In the genomic region with DNA sequence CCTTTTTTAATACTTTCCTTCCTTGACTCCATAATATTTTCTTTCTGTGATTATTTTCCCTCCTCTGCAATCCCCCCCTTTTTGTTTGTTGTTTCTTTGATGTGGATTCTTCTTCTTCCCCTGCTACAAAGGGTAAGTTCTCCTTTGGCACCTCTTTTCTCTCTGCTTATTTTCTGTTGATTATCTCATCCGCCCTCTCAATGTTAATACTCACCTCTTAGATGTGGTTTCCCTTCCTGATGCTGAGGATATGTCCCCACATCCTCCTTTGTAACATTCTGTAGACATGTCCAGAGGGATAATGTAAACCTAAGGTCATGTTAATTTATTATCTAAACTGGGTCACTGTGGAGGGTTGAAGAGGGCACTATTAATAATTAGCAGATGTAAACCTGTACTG, we compare ENCODE assay signal across 30 cellular contexts.
"Had no signal": no experiment of that assay in that cellular context is flagged by ENCODE, and none has a peak within 500 bp of the region (broad histone marks: within the 10 kb centered on the region; RNA-seq: fewer than 3 reads in every experiment).

No MANE protein-coding gene starts in this region.

- H3K27me3 Mint-ChIP-seq: dendritic cell treated with granulocyte-macrophage colony-stimulating factor and Interleukin-4, amounts not matched to agents 40 ng/mL and 50 ng/mL, for 4 days; effector memory CD8-positive, alpha-beta T cell; memory B cell had no signal

- H3K9me3 Mint-ChIP-seq: endodermal cell, mesothelial cell of epicardium had no signal

- H3K4me3 ChIP-seq: colonic mucosa, esophagus squamous epithelium, gastrocnemius medialis, heart right ventricle, left lung, lower lobe of right lung, mucosa of descending colon had no signal

- H3K4me3 Mint-ChIP-seq: dendritic cell treated with granulocyte-macrophage colony-stimulating factor and Interleukin-4, amounts not matched to agents 40 ng/mL and 50 ng/mL, for 4 days; effector memory CD8-positive, alpha-beta T cell; endodermal cell; memory B cell; mesothelial cell of epicardium; naive B cell had no signal

- H3K4me1 ChIP-seq: colonic mucosa, gastrocnemius medialis, heart right ventricle, left lung, lower lobe of right lung had no signal

- H3K36me3 ChIP-seq: colonic mucosa, esophagus squamous epithelium, gastrocnemius medialis, heart right ventricle, left lung, lower lobe of right lung had no signal

- H3K36me3 Mint-ChIP-seq: memory B cell, naive B cell had no signal

- H3K27ac Mint-ChIP-seq: dendritic cell treated with granulocyte-macrophage colony-stimulating factor and Interleukin-4, amounts not matched to agents 40 ng/mL and 50 ng/mL, for 4 days; effector memory CD8-positive, alpha-beta T cell; endodermal cell; memory B cell; mesothelial cell of epicardium had no signal

- H3K9me3 ChIP-seq: colonic mucosa, esophagus squamous epithelium, gastrocnemius medialis, heart right ventricle, lower lobe of right lung, mucosa of descending colon had no signal

- H3K27ac ChIP-seq: colonic mucosa, epithelial cell of prostate, esophagus squamous epithelium, gastrocnemius medialis, heart right ventricle, left lung, lower lobe of right lung had no signal

- DNase-seq: colonic mucosa; cortex of kidney; effector CD8-positive, alpha-beta T cell; effector memory CD8-positive, alpha-beta T cell; endodermal cell; erythroblast; esophagus squamous epithelium; foreskin fibroblast; foreskin melanocyte; gastrocnemius medialis; glutamatergic neuron; head of caudate nucleus; heart right ventricle; hippocampal formation; kidney; kidney glomerular epithelial cell; left colon; left lung; left ventricle myocardium superior; lower lobe of right lung; mammary epithelial cell; mucosa of descending colon; naive B cell had no signal

- FAIRE-seq: endometrium, islet of Langerhans, kidney had no signal

- H3K27me3 ChIP-seq: colonic mucosa, esophagus squamous epithelium, gastrocnemius medialis, heart right ventricle, left lung had no signal

- ATAC-seq: effector memory CD8-positive, alpha-beta T cell; esophagus mucosa; gastrocnemius medialis; heart right ventricle; left colon; left lung; left ventricle myocardium superior; mucosa of descending colon had no signal

- H3K4me1 Mint-ChIP-seq: memory B cell, naive B cell had no signal
